ENCODE assay signal across 16 cellular contexts in the genomic region with DNA sequence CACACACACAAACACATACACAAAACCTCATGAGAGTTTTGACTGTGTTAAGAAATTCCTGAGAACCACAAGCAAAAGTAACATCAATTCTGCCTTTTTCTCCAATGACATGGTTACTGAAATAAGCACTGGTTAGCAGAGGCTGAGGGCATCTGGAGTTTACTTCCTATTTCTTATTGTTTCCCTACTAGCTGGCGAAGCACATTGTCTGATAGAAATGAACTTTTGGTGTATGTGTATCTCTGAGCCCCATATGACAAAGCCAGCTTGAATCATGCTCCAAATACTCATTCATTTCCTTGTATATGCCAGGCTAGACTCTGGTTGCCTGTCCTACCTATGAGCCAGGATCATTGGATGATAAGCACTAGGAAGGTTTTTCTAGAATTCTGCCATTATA.
DNase-seq lines count a peak whose midpoint lies in the region; ATAC-seq, FAIRE-seq and TF ChIP-seq lines count a peak whose summit lies in the region.
"Had no signal": no experiment of that assay in that cellular context is flagged by ENCODE, and none has a peak within 500 bp of the region (broad histone marks: within the 10 kb centered on the region; RNA-seq: fewer than 3 reads in every experiment).

No MANE protein-coding gene starts in this region.

- H3K9me3 ChIP-seq in HepG2 (ENCODE audit: low read length) = no peaks in the 10 kb centered on the region

- no peaks in the 10 kb centered on the region for H4K20me1 ChIP-seq in HepG2 (ENCODE audit: insufficient read depth, low read length)

- intact Hi-C loops in posterior vena cava (cut with DNase I) (no loop called here), HepG2 (cut with micrococcal nuclease; ENCODE audit: unreplicated experiment) (no loop called here)

- H2AFZ ChIP-seq in HepG2 (ENCODE audit: low read length) = no peak overlapping the region

- BruUV-seq in HepG2 (replicated peaks; lab: Mats Ljungman, UMichigan) = no TSS peak

- TF ChIP-seq POLR2A in HepG2 (IDR thresholded peaks at IDR 0.05; ENCODE audit: insufficient read depth in 1 of 2, low read depth in 2 of 2, low read length in 2 of 2) = no peak

- no peak overlapping the region for H3K4me2 ChIP-seq in HepG2 (ENCODE audit: low read depth, low read length)

- peak; percentile 13 for DNase-seq in Daoy (ENCODE audit: low read depth)
- DNase-seq in M059J (ENCODE audit: low read depth) = peak; percentile 59
- peak; percentile 68 for DNase-seq in bronchial epithelial cell (ENCODE audit: low read depth)
- DNase-seq in fibroblast of pulmonary artery (ENCODE audit: low read depth) = peak; percentile 9
- DNase-seq in posterior vena cava (ENCODE audit: low spot score) = no peak
- DNase-seq in NCI-H187 treated with DMSO at 0.1 percent for 48 hours (lab: John Stamatoyannopoulos, UW) = no peak
- DNase-seq in HepG2 (ENCODE audit: low spot score) = no peak
- no peak for DNase-seq in mesenteric fat pad (ENCODE audit: low spot score)
- DNase-seq: DMS79 treated with DMSO at 0.1 percent for 48 hours, Kasumi-1, NCI-H1417 treated with DMSO at 0.1 percent for 48 hours, NCI-H2081, NCI-H510A treated with DMSO at 0.1 percent for 48 hours, SIG-M5 had no signal

- no peak for TF ChIP-seq EP300 in HepG2 (IDR thresholded peaks at IDR 0.05; ENCODE audit: low read depth in 2 of 2, low read length in 2 of 2)
- TF ChIP-seq EP300 in HepG2 (CRISPR knock-in tag; IDR thresholded peaks at IDR 0.05; ENCODE audit: borderline replicate concordance) = no peak

- no peak overlapping the region for H3K27ac ChIP-seq in HepG2 (ENCODE audit: extremely low read length, insufficient read depth, low read length)

- no peak overlapping the region for H3K9ac ChIP-seq in HepG2 (ENCODE audit: insufficient read depth, low read depth, low read length)

- H3K27me3 ChIP-seq in bronchial epithelial cell (ENCODE audit: control insufficient read depth, insufficient read depth, low read length) (no peaks in the 10 kb centered on the region), HepG2 (ENCODE audit: control insufficient read depth in 1 of 2, insufficient read depth in 2 of 2, low read length in 2 of 2) (no peaks in the 10 kb centered on the region)

- H3K36me3 ChIP-seq in bronchial epithelial cell (ENCODE audit: control insufficient read depth, insufficient read depth, low read length) (no peaks in the 10 kb centered on the region), HepG2 (replicated peaks in 1 of 2; ENCODE audit: control insufficient read depth in 1 of 2, insufficient read depth in 2 of 2, low read length in 2 of 2) (no peaks in the 10 kb centered on the region)

- no peak for TF ChIP-seq RAD21 in HepG2 (CRISPR knock-in tag; IDR thresholded peaks at IDR 0.05)

- 0% methylated on average over 1 of the region's 1 CpG for WGBS in HepG2 (ENCODE audit: low lambda C conversion rate)

- peak; percentile 18 for FAIRE-seq in bronchial epithelial cell (lab: Jason Lieb, UNC)
- no peak for FAIRE-seq in HepG2 (lab: Jason Lieb, UNC)
- FAIRE-seq: A204.1, H54 had no signal

- POLR2A ChIA-PET in HepG2 (lab: Yijun Ruan, JAX) = no interaction called here

- in situ Hi-C loops in HepG2 (cut with HindIII; ENCODE audit: extremely low pct_ligation_motif_present, low pct_unique_long_range_greater_than_20kb) = no loop called here

- H3K79me2 ChIP-seq in HepG2 (ENCODE audit: insufficient read depth, low read length) = no peaks in the 10 kb centered on the region

- ATAC-seq in HepG2 = no peak

- H3K4me1 ChIP-seq in HepG2 (ENCODE audit: insufficient read depth, low read length) = no peaks in the 10 kb centered on the region

- TF ChIP-seq CTCF in bronchial epithelial cell (IDR thresholded peaks at IDR 0.05; ENCODE audit: insufficient read depth, low read length, severe bottlenecking) (no peak), fibroblast of pulmonary artery (IDR thresholded peaks at IDR 0.05; ENCODE audit: low read length, missing control alignments) (no peak), HepG2 (CRISPR knock-in tag; IDR thresholded peaks at IDR 0.05) (no peak)

- CTCF ChIA-PET in HepG2 (lab: Yijun Ruan, JAX; ENCODE audit: low intra/inter-chr PET ratio, low total read pairs) = no interaction called here

- no peak overlapping the region for H3K4me3 ChIP-seq in bronchial epithelial cell (ENCODE audit: low read depth, low read length)
- no peak overlapping the region for H3K4me3 ChIP-seq in fibroblast of pulmonary artery (replicated peaks; ENCODE audit: low read depth, low read length)
- no peak overlapping the region for H3K4me3 ChIP-seq in HepG2 (replicated peaks in 1 of 3; ENCODE audit: insufficient read depth in 1 of 3, low read depth in 2 of 3, low read length in 3 of 3)

TF ChIP-seq in HepG2, 621 proteins besides CTCF, POLR2A, EP300 and RAD21:
- no peak for TF ChIP-seq BCL6 (CRISPR knock-in tag; IDR thresholded peaks at IDR 0.05)
- TF ChIP-seq SETDB1 (CRISPR knock-in tag; IDR thresholded peaks at IDR 0.05; ENCODE audit: borderline replicate concordance) = no peak
- TF ChIP-seq, protein P1, sequence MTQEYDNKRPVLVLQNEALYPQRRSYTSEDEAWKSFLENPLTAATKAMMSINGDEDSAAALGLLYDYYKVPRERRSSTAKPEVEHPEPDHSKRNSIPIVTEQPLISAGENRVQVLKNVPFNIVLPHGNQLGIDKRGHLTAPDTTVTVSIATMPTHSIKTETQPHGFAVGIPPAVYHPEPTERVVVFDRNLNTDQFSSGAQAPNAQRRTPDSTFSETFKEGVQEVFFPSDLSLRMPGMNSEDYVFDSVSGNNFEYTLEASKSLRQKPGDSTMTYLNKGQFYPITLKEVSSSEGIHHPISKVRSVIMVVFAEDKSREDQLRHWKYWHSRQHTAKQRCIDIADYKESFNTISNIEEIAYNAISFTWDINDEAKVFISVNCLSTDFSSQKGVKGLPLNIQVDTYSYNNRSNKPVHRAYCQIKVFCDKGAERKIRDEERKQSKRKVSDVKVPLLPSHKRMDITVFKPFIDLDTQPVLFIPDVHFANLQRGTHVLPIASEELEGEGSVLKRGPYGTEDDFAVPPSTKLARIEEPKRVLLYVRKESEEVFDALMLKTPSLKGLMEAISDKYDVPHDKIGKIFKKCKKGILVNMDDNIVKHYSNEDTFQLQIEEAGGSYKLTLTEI (CRISPR knock-in tag; conservative IDR thresholded peaks at IDR 0.05) = no peak
- no peak for TF ChIP-seq POLR2AphosphoS5 (IDR thresholded peaks at IDR 0.05; ENCODE audit: low read depth, low read length)
- TF ChIP-seq, protein P2, sequence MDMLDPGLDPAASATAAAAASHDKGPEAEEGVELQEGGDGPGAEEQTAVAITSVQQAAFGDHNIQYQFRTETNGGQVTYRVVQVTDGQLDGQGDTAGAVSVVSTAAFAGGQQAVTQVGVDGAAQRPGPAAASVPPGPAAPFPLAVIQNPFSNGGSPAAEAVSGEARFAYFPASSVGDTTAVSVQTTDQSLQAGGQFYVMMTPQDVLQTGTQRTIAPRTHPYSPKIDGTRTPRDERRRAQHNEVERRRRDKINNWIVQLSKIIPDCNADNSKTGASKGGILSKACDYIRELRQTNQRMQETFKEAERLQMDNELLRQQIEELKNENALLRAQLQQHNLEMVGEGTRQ (IDR thresholded peaks at IDR 0.05; ENCODE audit: low read depth, low read length) = no peak
- TF ChIP-seq, protein P2 (CRISPR knock-in tag; IDR thresholded peaks at IDR 0.05; ENCODE audit: borderline replicate concordance) = no peak
- TF ChIP-seq, protein P3, sequence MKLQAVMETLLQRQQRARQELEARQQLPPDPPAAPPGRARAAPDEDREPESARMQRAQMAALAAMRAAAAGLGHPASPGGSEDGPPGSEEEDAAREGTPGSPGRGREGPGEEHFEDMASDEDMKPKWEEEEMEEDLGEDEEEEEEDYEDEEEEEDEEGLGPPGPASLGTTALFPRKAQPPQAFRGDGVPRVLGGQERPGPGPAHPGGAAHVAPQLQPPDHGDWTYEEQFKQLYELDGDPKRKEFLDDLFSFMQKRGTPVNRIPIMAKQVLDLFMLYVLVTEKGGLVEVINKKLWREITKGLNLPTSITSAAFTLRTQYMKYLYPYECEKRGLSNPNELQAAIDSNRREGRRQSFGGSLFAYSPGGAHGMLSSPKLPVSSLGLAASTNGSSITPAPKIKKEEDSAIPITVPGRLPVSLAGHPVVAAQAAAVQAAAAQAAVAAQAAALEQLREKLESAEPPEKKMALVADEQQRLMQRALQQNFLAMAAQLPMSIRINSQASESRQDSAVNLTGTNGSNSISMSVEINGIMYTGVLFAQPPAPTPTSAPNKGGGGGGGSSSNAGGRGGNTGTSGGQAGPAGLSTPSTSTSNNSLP (IDR thresholded peaks at IDR 0.05; ENCODE audit: low read depth, low read length) = no peak
- no peak for TF ChIP-seq ZBTB1 (CRISPR knock-in tag; IDR thresholded peaks at IDR 0.05; ENCODE audit: borderline replicate concordance)
- no peak for TF ChIP-seq NR2C2 (CRISPR knock-in tag; IDR thresholded peaks at IDR 0.05; ENCODE audit: borderline replicate concordance)
- TF ChIP-seq CAMTA2 (CRISPR knock-in tag; IDR thresholded peaks at IDR 0.05; ENCODE audit: borderline replicate concordance) = no peak
- TF ChIP-seq SP140L (CRISPR knock-in tag; IDR thresholded peaks at IDR 0.05; ENCODE audit: borderline replicate concordance) = no peak
TF ChIP-seq in HepG2: peak in this region for 0.

Comparison
In these comparisons a context has a peak if more than half of its experiments do, and no peak if none do; other contexts are left out.
1. DNase-seq: peak in Daoy (single experiment), M059J (single experiment), bronchial epithelial cell (single experiment) and fibroblast of pulmonary artery (single experiment); none in posterior vena cava (single experiment), NCI-H187 treated with DMSO at 0.1 percent for 48 hours (single experiment), HepG2 (single experiment) and mesenteric fat pad (single experiment).